In the genomic region with DNA sequence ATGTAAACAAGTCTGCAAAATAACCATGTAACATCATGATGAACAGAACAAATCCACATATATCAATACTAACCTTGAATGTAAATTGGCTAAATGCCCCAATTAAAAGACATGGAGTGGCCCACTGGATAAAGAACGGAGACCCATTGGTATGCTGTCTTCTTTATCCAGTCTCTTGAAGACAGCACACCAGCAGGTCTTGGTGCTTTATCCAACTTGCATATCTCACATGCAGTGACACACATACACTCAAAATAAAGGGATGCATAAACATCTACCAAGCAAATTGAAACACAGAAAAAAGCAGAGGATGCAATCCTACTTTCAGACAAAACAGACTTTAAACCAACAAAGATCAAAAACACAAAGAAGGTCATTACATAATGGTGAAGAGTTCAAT, we compare ENCODE assay signal across 11 cellular contexts.
"Had no signal": no experiment of that assay in that cellular context is flagged by ENCODE, and none has a peak within 500 bp of the region (broad histone marks: within the 10 kb centered on the region; RNA-seq: fewer than 3 reads in every experiment).

No MANE protein-coding gene starts in this region.

- H3K36me3 ChIP-seq: HAP-1 had no signal

- H3K4me3 Mint-ChIP-seq: GM23338, H9, HFFc6 had no signal

- H3K9ac ChIP-seq: GM23248 had no signal

- H3K27ac Mint-ChIP-seq: GM23338, H9, HFFc6 had no signal

- ATAC-seq: GM23338, HCT116 had no signal

- DNase-seq: GM23248, GOT3, H7, H9, HCEC 1CT, HFFc6 had no signal

- H3K4me2 ChIP-seq: GM23338 had no signal

- H2AFZ ChIP-seq: GM23248, GM23338 had no signal

- H3K4me1 Mint-ChIP-seq: GM23338, H9 had no signal

- H3K4me3 ChIP-seq: GM23248, GM23338, HAP-1 had no signal

- H3K27ac ChIP-seq: GM23248 had no signal

- FAIRE-seq: H1, H54 had no signal

- H3K4me1 ChIP-seq: HAP-1 had no signal

- H3K9me3 ChIP-seq: HAP-1 had no signal
